Comparison of ENCODE assay signal across 9 cellular contexts in the genomic region with DNA sequence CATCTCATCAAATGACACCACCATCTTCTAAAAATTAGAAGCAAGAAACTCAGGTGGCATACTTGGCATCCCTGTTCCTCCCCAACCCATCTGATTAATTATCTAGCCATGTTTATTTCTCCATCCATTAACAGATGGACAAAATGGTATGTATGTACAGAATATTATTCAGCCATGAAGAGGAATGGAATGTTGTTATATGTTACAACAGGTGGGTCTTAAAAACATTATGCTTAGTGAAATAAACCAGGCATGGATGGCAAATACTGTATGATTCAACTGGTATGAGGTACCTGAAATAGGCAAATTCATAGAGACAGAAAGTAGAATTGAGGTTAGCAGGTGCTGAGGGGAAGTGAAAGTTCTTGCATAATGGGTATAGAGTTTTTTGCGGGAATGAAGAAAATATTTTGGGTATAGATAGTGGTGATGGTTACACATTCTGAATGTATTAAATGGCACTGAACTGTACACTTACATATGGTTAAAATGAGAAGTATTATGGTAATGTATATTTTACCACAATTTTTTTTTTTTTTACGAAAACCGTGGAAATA. TPM values are rescaled to one million over a fixed set of nuclear protein-coding genes. Genes with fewer than 3 reads are reported as not detected.
A peak's percentile ranks its signal among the peaks of the same experiment; 100 is the strongest.
DNase-seq lines count a peak whose midpoint lies in the region; ATAC-seq and TF ChIP-seq lines count a peak whose summit lies in the region.
"Had no signal": no experiment of that assay in that cellular context is flagged by ENCODE, and none has a peak within 500 bp of the region (broad histone marks: within the 10 kb centered on the region; RNA-seq: fewer than 3 reads in every experiment).

No MANE protein-coding gene starts in this region.

- H3K9me2 ChIP-seq in SU-DHL-6 (replicated peaks; ENCODE audit: insufficient read depth, low read length) = no peaks in the 10 kb centered on the region

- H4K20me1 ChIP-seq in SU-DHL-6 (ENCODE audit: low read depth, low read length) = peaks cover 55% of the 10 kb centered on the region

- H3K27me3 ChIP-seq in SU-DHL-6 (ENCODE audit: low read length) (no peaks in the 10 kb centered on the region), tibial nerve (no peaks in the 10 kb centered on the region)
- H3K27me3 ChIP-seq: body of pancreas had no signal

- DNase-seq in GM12864 (ENCODE audit: low read depth) (peak; percentile 50), NCI-H1436 (lab: John Stamatoyannopoulos, UW) (no peak), GDM1 (lab: John Stamatoyannopoulos, UW) (no peak), tibial nerve (ENCODE audit: low spot score in 2 of 2) (no peak), SHP77 treated with DMSO at 0.1 percent for 48 hours (lab: John Stamatoyannopoulos, UW) (no peak)
- DNase-seq: body of pancreas had no signal

- H3K27ac ChIP-seq in SU-DHL-6 (ENCODE audit: low read depth, low read length) (peak overlapping the region; percentile 76), tibial nerve (no peak overlapping the region)
- H3K27ac ChIP-seq: body of pancreas had no signal

- WGBS in tibial nerve, 2 donors = 83 to 89% methylated on average over 3 of the region's 3 CpGs

- no peaks in the 10 kb centered on the region for H3K9me3 ChIP-seq in SU-DHL-6 (ENCODE audit: insufficient read depth, low read length)
- no peaks in the 10 kb centered on the region for H3K9me3 ChIP-seq in tibial nerve
- H3K9me3 ChIP-seq: body of pancreas had no signal

- TF ChIP-seq POLR2A in tibial nerve (IDR thresholded peaks at IDR 0.05) = no peak

- no peak overlapping the region for H3K9ac ChIP-seq in SU-DHL-6 (ENCODE audit: low read length)

- H3K4me1 ChIP-seq in tibial nerve = peaks cover 0 to 69% (median 10%) of the 10 kb centered on the region in 4 donors

- no peak overlapping the region for H2AFZ ChIP-seq in SU-DHL-6 (ENCODE audit: low read depth, low read length, severe bottlenecking)

- H3K79me2 ChIP-seq in SU-DHL-6 (ENCODE audit: insufficient read depth, low read length) = peaks cover 97% of the 10 kb centered on the region

- TF ChIP-seq CTCF in GM12864 (IDR thresholded peaks at IDR 0.05; ENCODE audit: low read depth, low read length, missing control alignments) (no peak), SU-DHL-6 (IDR thresholded peaks at IDR 0.05; ENCODE audit: insufficient read depth, low read length, poor library complexity, severe bottlenecking) (no peak), tibial nerve (IDR thresholded peaks at IDR 0.05) (no peak)

- H3K36me3 ChIP-seq in SU-DHL-6 (ENCODE audit: low read length) (no peaks in the 10 kb centered on the region), tibial nerve (no peaks in the 10 kb centered on the region)

- ATAC-seq in GM19452 (IDR thresholded peaks at IDR 0.05; ENCODE audit: unreplicated experiment) (peak; percentile 65), HG03064 (IDR thresholded peaks at IDR 0.05; ENCODE audit: low read depth, unreplicated experiment) (peak; percentile 74)
- ATAC-seq: body of pancreas had no signal

- peaks cover 21% of the 10 kb centered on the region for H3F3A ChIP-seq in SU-DHL-6 (ENCODE audit: insufficient read depth)

- no peak for TF ChIP-seq EP300 in tibial nerve (IDR thresholded peaks at IDR 0.05)

- peak overlapping the region; percentile 50 for H3K4me2 ChIP-seq in SU-DHL-6 (ENCODE audit: low read depth, low read length, poor library complexity, severe bottlenecking)

- H3K4me3 ChIP-seq in GM12864 (ENCODE audit: low read depth, low read length) (no peak overlapping the region), SU-DHL-6 (ENCODE audit: insufficient read depth, low read length, poor library complexity, severe bottlenecking) (no peak overlapping the region), tibial nerve (no peak overlapping the region)
- H3K4me3 ChIP-seq: body of pancreas had no signal

RNA-seq across cellular contexts. Expression of gene YY1, which starts 17.5 kb away (rescaled TPM):
- 10 to 100 TPM; 55.9 to 60.3 (median 58.7) TPM for total RNA-seq in tibial nerve

RNA-seq across cellular contexts. Expression of gene SLC25A29, which starts 49.8 kb away (rescaled TPM):
- total RNA-seq in tibial nerve = 100 to 1,000 TPM in 3 of 4 donors, 10 to 100 TPM in 1; 92.2 to 276 (median 173) TPM
